Comparison of ENCODE assay signal across 21 cellular contexts in the genomic region with DNA sequence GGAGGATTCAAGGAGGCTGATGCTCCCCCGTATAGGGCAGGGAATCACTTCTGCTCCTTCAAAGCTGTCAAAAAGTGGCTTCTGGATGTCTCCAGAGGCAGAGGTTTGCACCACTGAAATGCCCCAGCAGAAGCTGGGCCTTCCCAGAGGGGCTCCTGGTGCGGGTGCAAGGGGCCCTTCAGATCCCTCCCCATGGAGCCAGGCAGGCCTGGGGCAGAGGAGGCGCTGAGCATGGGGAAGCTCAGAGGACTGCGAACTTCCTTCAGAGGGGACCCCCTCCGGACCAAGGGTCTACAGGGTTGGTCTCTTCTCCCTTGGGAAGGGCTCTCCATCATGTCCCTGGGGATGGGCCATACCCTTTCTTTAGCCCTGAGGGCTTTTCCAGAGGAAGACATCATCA.
"Had no signal": no experiment of that assay in that cellular context is flagged by ENCODE, and none has a peak within 500 bp of the region (broad histone marks: within the 10 kb centered on the region; RNA-seq: fewer than 3 reads in every experiment).

No MANE protein-coding gene starts in this region.

- H3K27me3 ChIP-seq: SJCRH30 had no signal

- H3K4me2 ChIP-seq: KMS-11 had no signal

- H3K9me3 ChIP-seq: SJCRH30 had no signal

- H3K27ac ChIP-seq: KMS-11, RWPE1 had no signal

- H3K36me3 ChIP-seq: SJCRH30 had no signal

- ATAC-seq: K562, Panc1, SK-N-SH treated with all-trans-retinoic acid at 6 μM for 48 hours had no signal

- H3K9ac ChIP-seq: KMS-11 had no signal

- H3K4me3 ChIP-seq: K562, SJCRH30 had no signal

- DNase-seq: Kasumi-1, MM.1S, NCI-H1092 treated with DMSO at 0.1 percent for 48 hours, NCI-H1417, NCI-H1436 treated with DMSO at 0.1 percent for 48 hours, NCI-H1694, NCI-H187 treated with DMSO at 0.1 percent for 48 hours, NCI-H2029 treated with DMSO at 0.1 percent for 48 hours, NCI-H2227 treated with DMSO at 0.1 percent for 48 hours, NCI-H446, NCI-H510A, NCI-H524 treated with DMSO at 0.1 percent for 48 hours, NCI-H69, NCI-H774, SHP77 treated with DMSO at 0.1 percent for 48 hours had no signal
